ENCODE assay signal across 1 cellular context in the genomic region with DNA sequence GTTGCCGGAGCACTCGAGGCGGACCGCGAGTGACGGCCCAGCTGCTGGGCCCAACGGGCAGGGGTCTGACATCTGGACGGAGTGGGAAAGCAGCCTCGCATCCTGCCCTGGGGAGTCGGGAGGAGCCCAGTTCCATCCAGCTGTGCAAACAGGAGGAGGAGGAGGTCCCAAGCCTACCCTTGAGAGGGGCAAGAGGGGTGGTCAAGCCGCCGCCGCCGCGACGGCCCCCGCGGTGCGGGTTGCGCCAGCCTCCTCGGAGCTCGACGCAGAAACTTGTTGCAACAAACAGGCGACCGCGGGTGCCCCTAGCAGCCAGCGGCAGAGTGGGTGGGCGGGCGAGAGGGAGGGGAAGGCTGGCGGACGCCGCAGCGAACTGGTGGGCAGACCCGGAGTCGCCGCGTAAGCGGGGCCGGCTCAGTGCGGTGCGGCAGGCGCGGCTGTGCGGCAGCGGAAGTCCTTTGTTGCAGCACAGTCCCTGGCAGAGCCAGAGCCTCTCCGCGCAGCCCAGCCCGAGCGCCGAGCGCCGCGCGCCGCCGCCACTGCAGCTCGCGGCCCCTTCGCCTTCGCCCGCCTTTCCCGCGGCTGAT.
TF ChIP-seq lines count a peak whose summit lies in the region.

A gene with protein sequence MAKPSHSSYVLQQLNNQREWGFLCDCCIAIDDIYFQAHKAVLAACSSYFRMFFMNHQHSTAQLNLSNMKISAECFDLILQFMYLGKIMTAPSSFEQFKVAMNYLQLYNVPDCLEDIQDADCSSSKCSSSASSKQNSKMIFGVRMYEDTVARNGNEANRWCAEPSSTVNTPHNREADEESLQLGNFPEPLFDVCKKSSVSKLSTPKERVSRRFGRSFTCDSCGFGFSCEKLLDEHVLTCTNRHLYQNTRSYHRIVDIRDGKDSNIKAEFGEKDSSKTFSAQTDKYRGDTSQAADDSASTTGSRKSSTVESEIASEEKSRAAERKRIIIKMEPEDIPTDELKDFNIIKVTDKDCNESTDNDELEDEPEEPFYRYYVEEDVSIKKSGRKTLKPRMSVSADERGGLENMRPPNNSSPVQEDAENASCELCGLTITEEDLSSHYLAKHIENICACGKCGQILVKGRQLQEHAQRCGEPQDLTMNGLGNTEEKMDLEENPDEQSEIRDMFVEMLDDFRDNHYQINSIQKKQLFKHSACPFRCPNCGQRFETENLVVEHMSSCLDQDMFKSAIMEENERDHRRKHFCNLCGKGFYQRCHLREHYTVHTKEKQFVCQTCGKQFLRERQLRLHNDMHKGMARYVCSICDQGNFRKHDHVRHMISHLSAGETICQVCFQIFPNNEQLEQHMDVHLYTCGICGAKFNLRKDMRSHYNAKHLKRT (plus strand): TSS at position 461 of the 587 bp plus-strand sequence. CDS start 16,735 bp downstream, outside the sequence.

TF ChIP-seq in GM12878, 131 proteins besides CTCF, POLR2A, EP300 and RAD21 (continued from another document):
- TF ChIP-seq MXI1 (IDR thresholded peaks at IDR 0.05; ENCODE audit: low read depth, low read length) (peak; percentile 27; the same call in 1 of the 2 replicates), LARP7 (IDR thresholded peaks at IDR 0.05) (peak; percentile 57), POU2F2 (IDR thresholded peaks at IDR 0.05; ENCODE audit: borderline replicate concordance, low read depth, low read length) (peak; percentile 27)
